In genomic region chr13:110942248-110942981, GRCh38 we compare ENCODE assay signal across 9 cellular contexts. TPM values are rescaled to one million over a fixed set of nuclear protein-coding genes. Genes with fewer than 3 reads are reported as not detected.
DNase-seq lines count a peak whose midpoint lies in the region; ATAC-seq and TF ChIP-seq lines count a peak whose summit lies in the region.
"Had no signal": no experiment of that assay in that cellular context is flagged by ENCODE, and none has a peak within 500 bp of the region (broad histone marks: within the 10 kb centered on the region; RNA-seq: fewer than 3 reads in every experiment).

No MANE protein-coding gene starts in this region.

- no peak overlapping the region for H3K27ac Mint-ChIP-seq in T-helper 2 cell treated with Interferon-gamma antibody and Interleukin-4, amounts not matched to agents 5 μg/mL and 100 μg/mL, for 36 hours
- no peak overlapping the region for H3K27ac Mint-ChIP-seq in HFFc6
- H3K27ac Mint-ChIP-seq: WTC11 had no signal

- POLR2A ChIA-PET in OCI-LY7 (lab: Charles Lee): no interaction called here

- H4K20me1 ChIP-seq in OCI-LY7 (ENCODE audit: insufficient read depth, low read length): no peaks in the 10 kb centered on the region

- no peak overlapping the region for H3K27ac ChIP-seq in colonic mucosa
- H3K27ac ChIP-seq in OCI-LY7 (ENCODE audit: low read depth, low read length, poor library complexity, severe bottlenecking): no peak overlapping the region

- no peak overlapping the region for H2AFZ ChIP-seq in OCI-LY7 (ENCODE audit: low read length)

- no peaks in the 10 kb centered on the region for H3K9me2 ChIP-seq in OCI-LY7 (ENCODE audit: insufficient read depth, low read length)

- H3K79me2 ChIP-seq in OCI-LY7 (ENCODE audit: insufficient read depth, low read depth, low read length): no peaks in the 10 kb centered on the region

- peak; percentile 47 for DNase-seq in T-helper 2 cell treated with Interferon-gamma antibody and Interleukin-4, amounts not matched to agents 5 μg/mL and 100 μg/mL, for 36 hours (ENCODE audit: low spot score)
- peak; percentile 18 to 23 for DNase-seq in stimulated activated CD4-positive, alpha-beta T cell treated with anti-CD3 and anti-CD28 coated beads, Interleukin-12 subunit alpha, Interleukin-12 subunit beta, amount 100 ng/mL, for 24 hours (ENCODE audit: low read depth in 2 of 2)
- DNase-seq in colonic mucosa: no peak
- DNase-seq in HFFc6: no peak
- DNase-seq in RKO (ENCODE audit: low spot score): no peak
- DNase-seq in OCI-LY7 (ENCODE audit: low spot score): no peak

- no TSS peak for BruUV-seq in OCI-LY7 (replicated peaks; lab: Mats Ljungman, UMichigan)

- H3K4me1 ChIP-seq in colonic mucosa (no peaks in the 10 kb centered on the region), OCI-LY7 (ENCODE audit: insufficient read depth, low read length, poor library complexity, severe bottlenecking) (no peaks in the 10 kb centered on the region)

- no peak for TF ChIP-seq CTCF in colonic mucosa (IDR thresholded peaks at IDR 0.05)
- TF ChIP-seq CTCF in HFFc6 (IDR thresholded peaks at IDR 0.05): no peak
- no peak for TF ChIP-seq CTCF in OCI-LY7 (conservative IDR thresholded peaks at IDR 0.05; ENCODE audit: low read length)

- no peaks in the 10 kb centered on the region for H3K36me3 ChIP-seq in colonic mucosa
- H3K36me3 ChIP-seq in OCI-LY7 (ENCODE audit: insufficient read depth, low read length): no peaks in the 10 kb centered on the region

- peaks cover 4% of the 10 kb centered on the region for H3K9me3 Mint-ChIP-seq in T-helper 2 cell treated with Interferon-gamma antibody and Interleukin-4, amounts not matched to agents 5 μg/mL and 100 μg/mL, for 36 hours
- no peaks in the 10 kb centered on the region for H3K9me3 Mint-ChIP-seq in HFFc6

- intact Hi-C loops in colonic mucosa (cut with DNase I) (loop anchor here (5.0 kb wide), 1 partner anchor 110 kb away; no protein-coding TSS in a partner anchor), OCI-LY7 (cut with micrococcal nuclease; ENCODE audit: unreplicated experiment) (no loop called here)

- no peak overlapping the region for H3K9ac ChIP-seq in colonic mucosa (ENCODE audit: low read depth in 2 of 2, low read length in 2 of 2)

- no peak overlapping the region for H3K4me3 ChIP-seq in colonic mucosa
- no peak overlapping the region for H3K4me3 ChIP-seq in OCI-LY7 (ENCODE audit: low read depth, low read length, poor library complexity, severe bottlenecking)

- H3K27me3 Mint-ChIP-seq in T-helper 2 cell treated with Interferon-gamma antibody and Interleukin-4, amounts not matched to agents 5 μg/mL and 100 μg/mL, for 36 hours (ENCODE audit: low read depth): no peaks in the 10 kb centered on the region
- H3K27me3 Mint-ChIP-seq in HFFc6 (ENCODE audit: insufficient read depth): peaks cover 7% of the 10 kb centered on the region; the same call in 1 of the 2 replicates

- CTCF ChIA-PET in OCI-LY7 (lab: Charles Lee; ENCODE audit: unreplicated experiment): no interaction called here

- no peaks in the 10 kb centered on the region for H3K9me3 ChIP-seq in colonic mucosa
- H3K9me3 ChIP-seq in OCI-LY7 (ENCODE audit: low read length): no peaks in the 10 kb centered on the region

- H3K4me2 ChIP-seq in OCI-LY7 (ENCODE audit: low read length): no peak overlapping the region

- H3K4me1 Mint-ChIP-seq in T-helper 2 cell treated with Interferon-gamma antibody and Interleukin-4, amounts not matched to agents 5 μg/mL and 100 μg/mL, for 36 hours (ENCODE audit: low read depth): peaks cover 20% of the 10 kb centered on the region
- peaks cover 26% of the 10 kb centered on the region for H3K4me1 Mint-ChIP-seq in HFFc6 (ENCODE audit: low read depth)

- no peaks in the 10 kb centered on the region for H3K36me3 Mint-ChIP-seq in T-helper 2 cell treated with Interferon-gamma antibody and Interleukin-4, amounts not matched to agents 5 μg/mL and 100 μg/mL, for 36 hours (ENCODE audit: low read depth)
- no peaks in the 10 kb centered on the region for H3K36me3 Mint-ChIP-seq in HFFc6 (ENCODE audit: low read depth)

- no peaks in the 10 kb centered on the region for H3K27me3 ChIP-seq in colonic mucosa

- H3K4me3 Mint-ChIP-seq in T-helper 2 cell treated with Interferon-gamma antibody and Interleukin-4, amounts not matched to agents 5 μg/mL and 100 μg/mL, for 36 hours: no peak overlapping the region
- no peak overlapping the region for H3K4me3 Mint-ChIP-seq in HFFc6
- H3K4me3 Mint-ChIP-seq: WTC11 had no signal

- ATAC-seq in GM18870 (IDR thresholded peaks at IDR 0.05; ENCODE audit: unreplicated experiment): peak; percentile 84
- ATAC-seq in HG02588 (IDR thresholded peaks at IDR 0.05; ENCODE audit: unreplicated experiment): peak; percentile 59
- ATAC-seq: WTC11 had no signal

RNA-seq across cellular contexts. Expression of gene ANKRD10, which starts 27.5 kb away (rescaled TPM):
- total RNA-seq in colonic mucosa (100 to 1,000 TPM in 1 of 2 donors, 10 to 100 TPM in 1; 94.9 to 123 TPM), OCI-LY7 (2022) (86.0 and 88.7 TPM in 2 replicates)
- total RNA-seq in HFFc6 (2021; fragmentation: NEBNext Ultra II Directional; extraction: Animal tissue kit (Norgen Biotek cat#: 25700)): 10 to 100 TPM; 27.1 to 37.2 (median 33.5) TPM
- total RNA-seq in OCI-LY7 (2014; rRNA removed; shearing (Covaris generic)): 53.2 and 82.8 TPM in 2 replicates

Comparison
In these comparisons a context has a peak if more than half of its experiments do, and no peak if none do; other contexts are left out.
1. DNase-seq: peak in T-helper 2 cell treated with Interferon-gamma antibody and Interleukin-4, amounts not matched to agents 5 μg/mL and 100 μg/mL, for 36 hours (single experiment) and stimulated activated CD4-positive, alpha-beta T cell treated with anti-CD3 and anti-CD28 coated beads, Interleukin-12 subunit alpha, Interleukin-12 subunit beta, amount 100 ng/mL, for 24 hours (2 of 2); none in colonic mucosa (single experiment), HFFc6 (single experiment), RKO (single experiment) and OCI-LY7 (single experiment).